Comparison of ENCODE assay signal across 13 cellular contexts in the genomic region with DNA sequence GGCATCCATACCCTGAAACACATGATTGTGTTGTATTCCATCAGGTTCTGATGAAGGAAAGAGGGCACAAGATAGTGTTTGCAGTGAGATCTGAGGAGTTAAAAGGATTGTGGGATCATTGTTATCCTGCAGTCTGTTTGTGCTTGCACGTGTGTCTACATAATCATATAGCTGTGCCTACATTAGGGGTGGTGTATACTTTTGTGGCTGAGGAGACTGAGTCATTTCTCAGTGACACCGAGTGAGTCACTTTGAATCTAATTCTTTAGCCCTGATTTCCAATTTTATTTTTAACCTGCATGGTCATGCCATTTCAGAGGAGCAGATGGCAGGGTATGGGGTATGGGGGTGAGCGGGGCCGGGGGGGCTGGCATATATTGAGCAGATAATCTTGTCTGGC.
DNase-seq lines count a peak whose midpoint lies in the region; ATAC-seq and TF ChIP-seq lines count a peak whose summit lies in the region.
"Had no signal": no experiment of that assay in that cellular context is flagged by ENCODE, and none has a peak within 500 bp of the region (broad histone marks: within the 10 kb centered on the region; RNA-seq: fewer than 3 reads in every experiment).

No MANE protein-coding gene starts in this region.

- no peak for TF ChIP-seq CTCF in fibroblast of lung (conservative IDR thresholded peaks at IDR 0.05 in 1 of 2, IDR thresholded peaks at IDR 0.05 in 1 of 2; ENCODE audit: low read depth in 1 of 2, low read length in 2 of 2)

- H3K9ac ChIP-seq in fibroblast of lung (ENCODE audit: insufficient read depth, low read length): no peak overlapping the region

- no peaks in the 10 kb centered on the region for H3K79me2 ChIP-seq in fibroblast of lung (ENCODE audit: control insufficient read depth, insufficient read depth, low read length)

- H4K20me1 ChIP-seq in fibroblast of lung (ENCODE audit: control insufficient read depth, extremely low read depth, insufficient read depth, low read length): no peaks in the 10 kb centered on the region

- H3K27me3 ChIP-seq in SJSA1 (replicated peaks): no peaks in the 10 kb centered on the region
- no peaks in the 10 kb centered on the region for H3K27me3 ChIP-seq in fibroblast of lung (ENCODE audit: control insufficient read depth, insufficient read depth, low read length)
- H3K27me3 ChIP-seq: transverse colon had no signal

- DNase-seq in HCEC 1CT (peak; percentile 89), SJSA1 (ENCODE audit: low read depth in 1 of 2, low spot score in 2 of 2) (peak; percentile 42 to 50), fibroblast of lung (ENCODE audit: low read depth in 2 of 2) (peak; percentile 73 to 80), stromal cell of bone marrow (ENCODE audit: low read depth) (peak; percentile 23), OCI-M2 (lab: John Stamatoyannopoulos, UW; ENCODE audit: unreplicated experiment) (no peak)
- DNase-seq: activated CD8-positive, alpha-beta memory T cell treated with anti-CD3 and anti-CD28 coated beads, Interleukin-2, amount 50 U/mL, for 48 hours; erythroblast; naive thymus-derived CD4-positive, alpha-beta T cell; NCI-H2029 treated with DMSO at 0.1 percent for 48 hours; stimulated activated CD4-positive, alpha-beta T cell treated with anti-CD3 and anti-CD28 coated beads, Interleukin-2, amount 100 ng/mL, for 24 hours; transverse colon had no signal

- H3K36me3 ChIP-seq in SJSA1: no peaks in the 10 kb centered on the region
- no peaks in the 10 kb centered on the region for H3K36me3 ChIP-seq in fibroblast of lung (ENCODE audit: control insufficient read depth, insufficient read depth, low read length)
- H3K36me3 ChIP-seq: transverse colon had no signal

- H3K4me1 ChIP-seq in SJSA1 (replicated peaks): peaks cover 13% of the 10 kb centered on the region
- H3K4me1 ChIP-seq in fibroblast of lung (ENCODE audit: control insufficient read depth, extremely low read depth, insufficient read depth, low read length): no peaks in the 10 kb centered on the region
- H3K4me1 ChIP-seq: transverse colon had no signal

- no peak for ATAC-seq in GM21360 (IDR thresholded peaks at IDR 0.05; ENCODE audit: unreplicated experiment)
- ATAC-seq in HG03457 (IDR thresholded peaks at IDR 0.05; ENCODE audit: unreplicated experiment): no peak
- ATAC-seq: naive thymus-derived CD4-positive, alpha-beta T cell had no signal

- no peak overlapping the region for H2AFZ ChIP-seq in fibroblast of lung (ENCODE audit: low read length)

- H3K9me3 ChIP-seq in SJSA1 (replicated peaks) (no peaks in the 10 kb centered on the region), fibroblast of lung (ENCODE audit: control insufficient read depth, insufficient read depth, low read depth, low read length) (no peaks in the 10 kb centered on the region)
- H3K9me3 ChIP-seq: transverse colon had no signal

- peak overlapping the region; percentile 1 for H3K4me2 ChIP-seq in fibroblast of lung (ENCODE audit: extremely low read depth, insufficient read depth, low read length)

- H3K4me3 ChIP-seq in SJSA1 (no peak overlapping the region), fibroblast of lung (replicated peaks in 1 of 4; ENCODE audit: control extremely low read depth in 1 of 4, insufficient read depth in 1 of 4, low read depth in 3 of 4, low read length in 4 of 4) (no peak overlapping the region)
- H3K4me3 ChIP-seq: transverse colon had no signal

- no peak overlapping the region for H3K27ac ChIP-seq in SJSA1
- no peak overlapping the region for H3K27ac ChIP-seq in fibroblast of lung (ENCODE audit: insufficient read depth, low read length)
- H3K27ac ChIP-seq: transverse colon had no signal
